ENCODE assay signal across 17 cellular contexts in genomic region chr22:27245056-27245455, GRCh38.
A peak's percentile ranks its signal among the peaks of the same experiment; 100 is the strongest.
DNase-seq lines count a peak whose midpoint lies in the region; TF ChIP-seq lines count a peak whose summit lies in the region.
"Had no signal": no experiment of that assay in that cellular context is flagged by ENCODE, and none has a peak within 500 bp of the region (broad histone marks: within the 10 kb centered on the region; RNA-seq: fewer than 3 reads in every experiment).

No MANE protein-coding gene starts in this region.

- H3K27ac Mint-ChIP-seq in CD4-positive, alpha-beta memory T cell: no peak overlapping the region
- H3K27ac Mint-ChIP-seq in MCF 10A (ENCODE audit: low read depth, unreplicated experiment): no peak overlapping the region
- H3K27ac Mint-ChIP-seq: CD8-positive, alpha-beta memory T cell had no signal

- TF ChIP-seq CTCF in retinal pigment epithelial cell (conservative IDR thresholded peaks at IDR 0.05; ENCODE audit: low read depth, low read length) (no peak), MCF 10A (IDR thresholded peaks at IDR 0.05; ENCODE audit: unreplicated experiment) (no peak)

- no peaks in the 10 kb centered on the region for H3K9me3 ChIP-seq in CD4-positive, alpha-beta memory T cell (ENCODE audit: control insufficient read depth in 1 of 2, low read length in 2 of 2)
- H3K9me3 ChIP-seq: BLaER1 had no signal

- CTCF ChIA-PET in CD4-positive, alpha-beta memory T cell (lab: Charles Lee; ENCODE audit: partially characterized antibody): no interaction called here
- CTCF ChIA-PET in MCF 10A (lab: Yijun Ruan, JAX): no interaction called here

- H3K27me3 ChIP-seq in CD4-positive, alpha-beta memory T cell (ENCODE audit: insufficient read depth, low read length): no peaks in the 10 kb centered on the region
- H3K27me3 ChIP-seq: BLaER1 had no signal

- peaks cover 9 to 16% (median 11%) of the 10 kb centered on the region in 4 donors for H3K4me1 Mint-ChIP-seq in CD4-positive, alpha-beta memory T cell
- H3K4me1 Mint-ChIP-seq in MCF 10A (ENCODE audit: insufficient read depth, unreplicated experiment): peaks cover under 1% of the 10 kb centered on the region

- no peak overlapping the region for H3K4me3 Mint-ChIP-seq in CD4-positive, alpha-beta memory T cell
- H3K4me3 Mint-ChIP-seq in MCF 10A (ENCODE audit: unreplicated experiment): no peak overlapping the region
- H3K4me3 Mint-ChIP-seq: CD8-positive, alpha-beta memory T cell had no signal

- H3K36me3 ChIP-seq in CD4-positive, alpha-beta memory T cell (ENCODE audit: insufficient read depth, low read length): no peaks in the 10 kb centered on the region
- H3K36me3 ChIP-seq: BLaER1 had no signal

- no peak overlapping the region for H3K4me3 ChIP-seq in retinal pigment epithelial cell (ENCODE audit: low read length)
- no peak overlapping the region for H3K4me3 ChIP-seq in CD4-positive, alpha-beta memory T cell (ENCODE audit: low read length in 2 of 2)
- H3K4me3 ChIP-seq: BLaER1 had no signal

- H3K4me1 ChIP-seq in CD4-positive, alpha-beta memory T cell (ENCODE audit: insufficient read depth, low read length): no peaks in the 10 kb centered on the region

- POLR2A ChIA-PET in CD4-positive, alpha-beta memory T cell (lab: Charles Lee; ENCODE audit: partially characterized antibody): no interaction called here
- POLR2A ChIA-PET in MCF 10A (lab: Yijun Ruan, JAX): no interaction called here

- no peaks in the 10 kb centered on the region for H3K9me3 Mint-ChIP-seq in CD4-positive, alpha-beta memory T cell
- H3K9me3 Mint-ChIP-seq in MCF 10A (ENCODE audit: unreplicated experiment): peaks cover 8% of the 10 kb centered on the region
- H3K9me3 Mint-ChIP-seq: CD8-positive, alpha-beta memory T cell had no signal

- no peaks in the 10 kb centered on the region for H3K36me3 Mint-ChIP-seq in CD4-positive, alpha-beta memory T cell
- H3K36me3 Mint-ChIP-seq in MCF 10A (ENCODE audit: insufficient read depth, unreplicated experiment): peaks cover 7% of the 10 kb centered on the region
- H3K36me3 Mint-ChIP-seq: CD8-positive, alpha-beta memory T cell had no signal

- DNase-seq in NCI-H2196 (lab: John Stamatoyannopoulos, UW; ENCODE audit: unreplicated experiment) (peak; percentile 0), NCI-H2196 treated with DMSO at 0.1 percent for 48 hours (lab: John Stamatoyannopoulos, UW; ENCODE audit: unreplicated experiment) (no peak), NCI-H2029 treated with DMSO at 0.1 percent for 48 hours (lab: John Stamatoyannopoulos, UW) (peak; percentile 15), islet precursor cell (peak; percentile 26), retinal pigment epithelial cell (ENCODE audit: low read depth) (peak; percentile 55), activated gamma-delta T cell (lab: John Stamatoyannopoulos, UW) (no peak), MCF 10A (ENCODE audit: unreplicated experiment) (no peak)
- DNase-seq in CD4-positive, alpha-beta memory T cell: no peak
- DNase-seq: CD8-positive, alpha-beta memory T cell; DND-41; H7; MM.1S; NCI-H1417 treated with DMSO at 0.1 percent for 48 hours; NCI-H1930; SIG-M5 had no signal

- no peak overlapping the region for H3K27ac ChIP-seq in CD4-positive, alpha-beta memory T cell (ENCODE audit: low read depth, low read length)
- H3K27ac ChIP-seq: BLaER1, KMS-11 had no signal

- BruUV-seq in MCF 10A (replicated peaks; lab: Mats Ljungman, UMichigan): no TSS peak

- intact Hi-C loops in CD4-positive, alpha-beta memory T cell (cut with micrococcal nuclease): no loop called here
- intact Hi-C loops in MCF 10A (cut with micrococcal nuclease): no loop called here

- peaks cover 0 to 3% of the 10 kb centered on the region in 2 donors for H3K27me3 Mint-ChIP-seq in CD4-positive, alpha-beta memory T cell
- H3K27me3 Mint-ChIP-seq in MCF 10A (ENCODE audit: insufficient read depth, unreplicated experiment): no peaks in the 10 kb centered on the region

Comparison
In these comparisons a context has a peak if more than half of its experiments do, and no peak if none do; other contexts are left out.
1. DNase-seq: peak in NCI-H2196 (single experiment), NCI-H2029 treated with DMSO at 0.1 percent for 48 hours (single experiment), islet precursor cell (single experiment) and retinal pigment epithelial cell (single experiment); none in NCI-H2196 treated with DMSO at 0.1 percent for 48 hours (single experiment), CD4-positive, alpha-beta memory T cell (0 of 5), activated gamma-delta T cell (single experiment) and MCF 10A (single experiment).